Comparison of ENCODE assay signal across 11 cellular contexts in the genomic region with DNA sequence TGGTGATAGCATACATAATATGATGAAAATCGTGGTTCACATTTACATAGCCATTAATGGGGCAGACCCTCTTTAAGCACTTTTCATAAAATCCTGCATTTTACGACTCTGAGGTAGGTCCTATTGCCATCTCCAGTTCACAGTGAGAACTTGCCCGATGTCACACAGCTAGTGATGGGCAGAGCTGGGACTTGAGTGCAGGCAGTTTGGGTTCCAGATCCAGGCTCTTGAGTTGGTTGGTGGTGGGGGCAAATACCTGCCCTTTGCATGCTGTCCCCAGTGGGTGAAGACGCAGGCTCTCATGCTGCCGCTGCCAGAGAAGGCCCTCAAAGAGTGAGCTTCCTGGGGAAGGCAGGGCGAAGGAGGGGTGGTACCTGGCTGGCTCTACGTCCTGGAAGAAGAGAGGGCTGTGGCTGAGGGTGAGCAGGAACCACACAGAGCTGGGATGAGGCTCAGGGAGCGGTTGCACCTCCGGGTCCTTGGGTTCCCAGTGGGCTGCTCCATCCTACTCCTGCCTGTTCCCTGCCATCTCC. TPM values are rescaled to one million over a fixed set of nuclear protein-coding genes. Genes with fewer than 3 reads are reported as not detected.
DNase-seq lines count a peak whose midpoint lies in the region; ATAC-seq, FAIRE-seq and TF ChIP-seq lines count a peak whose summit lies in the region.
"Had no signal": no experiment of that assay in that cellular context is flagged by ENCODE, and none has a peak within 500 bp of the region (broad histone marks: within the 10 kb centered on the region; RNA-seq: fewer than 3 reads in every experiment).

No MANE protein-coding gene starts in this region.

- TF ChIP-seq POLR2A in H1 (IDR thresholded peaks at IDR 0.05; ENCODE audit: control extremely low read depth in 1 of 2, low read depth in 2 of 2, low read length in 2 of 2) = no peak

- no peaks in the 10 kb centered on the region for H3K79me1 ChIP-seq in H1 (ENCODE audit: low read depth, low read length)

- no peak for TF ChIP-seq RAD21 in H1 (IDR thresholded peaks at IDR 0.05 in 1 of 2, conservative IDR thresholded peaks at IDR 0.05 in 1 of 2; ENCODE audit: low read depth in 2 of 2, low read length in 2 of 2)

- WGBS in H1 (ENCODE audit: extremely low coverage in 1 of 2, insufficient coverage in 1 of 2, insufficient read length in 1 of 2, insufficient replicate concordance in 2 of 2, low coverage in 1 of 2, low lambda C conversion rate in 2 of 2, missing lambda C conversion rate in 1 of 2), 2 experiments = 88% methylated on average over 9 of the region's 9 CpGs; no CpG with 5 or more reads in 1 of the 2 experiments

- H3K27me3 Mint-ChIP-seq in activated T-cell treated with anti-CD3 and anti-CD28 coated beads, Interleukin-2, amount 50 U/mL, for 4 hours (ENCODE audit: low read depth) = no peaks in the 10 kb centered on the region
- H3K27me3 Mint-ChIP-seq in stimulated activated naive B cell treated with anti-CD40 and anti-IgM and Interleukin-4, amounts not matched to agents 10 μg/mL and 1 μg/mL and 100 μg/mL, for 72 hours = no peaks in the 10 kb centered on the region

- H3K4ac ChIP-seq in H1 (replicated peaks; ENCODE audit: insufficient read length, low read depth, low read length) = no peak overlapping the region

- H3K4me3 ChIP-seq in OCI-LY7 (ENCODE audit: low read depth, low read length, poor library complexity, severe bottlenecking) (peak overlapping the region; percentile 45), H1 (ENCODE audit: extremely low read depth in 1 of 4, insufficient read depth in 2 of 4, low read depth in 3 of 4, low read length in 4 of 4) (no peak overlapping the region)

- H3K27ac Mint-ChIP-seq in stimulated activated naive B cell treated with anti-CD40 and anti-IgM and Interleukin-4, amounts not matched to agents 10 μg/mL and 1 μg/mL and 100 μg/mL, for 72 hours = peak overlapping the region; percentile 96
- H3K27ac Mint-ChIP-seq: HFFc6 had no signal

- no peak overlapping the region for H4K8ac ChIP-seq in H1 (ENCODE audit: extremely low read depth, insufficient read depth, low read length)

- CTCF ChIA-PET in OCI-LY7 (lab: Charles Lee; ENCODE audit: unreplicated experiment) = interaction anchor here (1.1 kb wide), 1 partner anchor 22 kb away, joined by 6 read pairs; no protein-coding TSS in a partner anchor
- CTCF ChIA-PET in H1 (lab: Charles Lee; ENCODE audit: partially characterized antibody) = interaction anchor here (0.6 to 9.2 kb wide), 36 partner anchors 9 to 1233 kb away, joined by 3 to 131 read pairs (median 6); partner anchors contain the start of genes ITPR3 and UQCC2

- H3K9me2 ChIP-seq in OCI-LY7 (ENCODE audit: insufficient read depth, low read length) = no peaks in the 10 kb centered on the region

- no peak overlapping the region for H2BK20ac ChIP-seq in H1 (ENCODE audit: low read length)

- H3K36me3 Mint-ChIP-seq in activated T-cell treated with anti-CD3 and anti-CD28 coated beads, Interleukin-2, amount 50 U/mL, for 4 hours (ENCODE audit: insufficient read depth) = no peaks in the 10 kb centered on the region
- no peaks in the 10 kb centered on the region for H3K36me3 Mint-ChIP-seq in stimulated activated naive B cell treated with anti-CD40 and anti-IgM and Interleukin-4, amounts not matched to agents 10 μg/mL and 1 μg/mL and 100 μg/mL, for 72 hours

- no peak overlapping the region for H3K18ac ChIP-seq in H1 (ENCODE audit: extremely low read depth, low read length)

- intact Hi-C loops in OCI-LY7 (cut with micrococcal nuclease; ENCODE audit: unreplicated experiment) = loop anchor here (5.0 kb wide), 1 partner anchor 176 kb away; no protein-coding TSS in a partner anchor

- H3K27ac ChIP-seq in OCI-LY7 (ENCODE audit: low read depth, low read length, poor library complexity, severe bottlenecking) (no peak overlapping the region), H1 (ENCODE audit: low read depth, low read length) (no peak overlapping the region)
- H3K27ac ChIP-seq: sigmoid colon had no signal

- no peaks in the 10 kb centered on the region for H3K23me2 ChIP-seq in H1 (ENCODE audit: low read depth, low read length)

- no peak overlapping the region for H2BK120ac ChIP-seq in H1 (replicated peaks; ENCODE audit: low read depth, low read length)

- FAIRE-seq in H1 (lab: Jason Lieb, UNC) = no peak

- POLR2A ChIA-PET in OCI-LY7 (lab: Charles Lee) (interaction anchor here (0.6 to 1.5 kb wide), 4 partner anchors 16 to 125 kb away, joined by 3 to 4 read pairs (median 3); partner anchors contain the start of gene UQCC2), H1 (lab: Charles Lee; ENCODE audit: partially characterized antibody) (interaction anchor here (1.4 to 2.6 kb wide), 4 partner anchors 21 to 125 kb away, joined by 3 to 10 read pairs (median 6); partner anchors contain the start of gene UQCC2)

- H3K14ac ChIP-seq in H1 (ENCODE audit: insufficient read length) = no peak overlapping the region

- no peak for DNase-seq in activated T-cell treated with anti-CD3 and anti-CD28 coated beads, Interleukin-2, amount 50 U/mL, for 4 hours
- no peak for DNase-seq in activated T-cell treated with anti-CD3 and anti-CD28 coated beads, Interleukin-2, amount 50 U/mL, for 1 hour
- DNase-seq in OCI-LY7 (ENCODE audit: low spot score) = no peak
- DNase-seq in H1 (ENCODE audit: low read depth in 1 of 2, low spot score in 2 of 2) = no peak
- DNase-seq in stimulated activated naive B cell treated with anti-CD40 and anti-IgM and Interleukin-4, amounts not matched to agents 10 μg/mL and 1 μg/mL and 100 μg/mL, for 72 hours = no peak
- DNase-seq in NCI-H345 treated with DMSO at 0.1 percent for 48 hours (lab: John Stamatoyannopoulos, UW; ENCODE audit: unreplicated experiment) = no peak
- DNase-seq in NCI-H82 treated with DMSO at 0.1 percent for 48 hours (lab: John Stamatoyannopoulos, UW; ENCODE audit: unreplicated experiment) = no peak

- no peak overlapping the region for H2BK15ac ChIP-seq in H1 (ENCODE audit: low read length)

- no peak overlapping the region for H3K23ac ChIP-seq in H1 (ENCODE audit: insufficient read length)

- H3K4me3 Mint-ChIP-seq in activated T-cell treated with anti-CD3 and anti-CD28 coated beads, Interleukin-2, amount 50 U/mL, for 4 hours = peak overlapping the region; percentile 62
- peak overlapping the region; percentile 68 to 84 for H3K4me3 Mint-ChIP-seq in stimulated activated naive B cell treated with anti-CD40 and anti-IgM and Interleukin-4, amounts not matched to agents 10 μg/mL and 1 μg/mL and 100 μg/mL, for 72 hours
- H3K4me3 Mint-ChIP-seq: HFFc6 had no signal

- TF ChIP-seq CTCF in OCI-LY7 (conservative IDR thresholded peaks at IDR 0.05; ENCODE audit: low read length) (no peak), H1 (IDR thresholded peaks at IDR 0.05; ENCODE audit: control extremely low read depth in 1 of 3, insufficient read depth in 1 of 3, low read depth in 1 of 3, low read length in 3 of 3) (no peak)

- H3K9ac ChIP-seq in H1 (replicated peaks in 1 of 4; ENCODE audit: extremely low read depth in 1 of 4, low read depth in 3 of 4, low read length in 3 of 4) = no peak overlapping the region

- no peak overlapping the region for H4K91ac ChIP-seq in H1 (replicated peaks; ENCODE audit: insufficient read length, low read length)

- H2AFZ ChIP-seq in OCI-LY7 (ENCODE audit: low read length) (peak overlapping the region; percentile 72; the same call in 1 of the 2 replicates), H1 (ENCODE audit: low read length) (0 out of 2 replicates have a peak overlapping the region, but pooled peaks have one; percentile 55)

- no peak for TF ChIP-seq EP300 in H1 (IDR thresholded peaks at IDR 0.05; ENCODE audit: borderline replicate concordance in 1 of 2, low read depth in 2 of 2, low read length in 2 of 2)

- ATAC-seq in activated T-cell treated with anti-CD3 and anti-CD28 coated beads, Interleukin-2, amount 50 U/mL, for 4 hours = no peak
- ATAC-seq in stimulated activated naive B cell treated with anti-CD40 and anti-IgM and Interleukin-4, amounts not matched to agents 10 μg/mL and 1 μg/mL and 100 μg/mL, for 72 hours (replicated peaks) = peak; percentile 4 to 5
- ATAC-seq in HG03460 (IDR thresholded peaks at IDR 0.05; ENCODE audit: unreplicated experiment) = no peak

- H3K4me1 ChIP-seq in OCI-LY7 (ENCODE audit: insufficient read depth, low read length, poor library complexity, severe bottlenecking) (peaks cover 51% of the 10 kb centered on the region), H1 (replicated peaks in 1 of 4; ENCODE audit: control insufficient read depth in 3 of 4, insufficient read depth in 4 of 4, low read length in 3 of 4) (peaks cover 5 to 20% (median 14%) of the 10 kb centered on the region in 4 experiments)

- H3K36me3 ChIP-seq in OCI-LY7 (ENCODE audit: insufficient read depth, low read length) (no peaks in the 10 kb centered on the region), H1 (ENCODE audit: control insufficient read depth in 2 of 4, insufficient read depth in 4 of 4, low read length in 3 of 4) (no peaks in the 10 kb centered on the region)
- H3K36me3 ChIP-seq: sigmoid colon had no signal

- 0 out of 2 replicates have a peak overlapping the region, but pooled peaks have one; percentile 24 for H2BK5ac ChIP-seq in H1 (ENCODE audit: low read depth, low read length)

- H3K4me1 Mint-ChIP-seq in activated T-cell treated with anti-CD3 and anti-CD28 coated beads, Interleukin-2, amount 50 U/mL, for 4 hours (ENCODE audit: low read depth) = peaks cover 23% of the 10 kb centered on the region
- H3K4me1 Mint-ChIP-seq in stimulated activated naive B cell treated with anti-CD40 and anti-IgM and Interleukin-4, amounts not matched to agents 10 μg/mL and 1 μg/mL and 100 μg/mL, for 72 hours = peaks cover 41 to 52% of the 10 kb centered on the region in 2 donors

- no peak overlapping the region for H4K5ac ChIP-seq in H1 (ENCODE audit: insufficient read length, low read depth, low read length)

- BruUV-seq in OCI-LY7 (replicated peaks; lab: Mats Ljungman, UMichigan) = no TSS peak

- no peaks in the 10 kb centered on the region for H3K9me3 Mint-ChIP-seq in activated T-cell treated with anti-CD3 and anti-CD28 coated beads, Interleukin-2, amount 50 U/mL, for 4 hours
- no peaks in the 10 kb centered on the region for H3K9me3 Mint-ChIP-seq in stimulated activated naive B cell treated with anti-CD40 and anti-IgM and Interleukin-4, amounts not matched to agents 10 μg/mL and 1 μg/mL and 100 μg/mL, for 72 hours
- H3K9me3 Mint-ChIP-seq: dendritic cell treated with granulocyte-macrophage colony-stimulating factor and Interleukin-4, amounts not matched to agents 40 ng/mL and 50 ng/mL, for 4 days; HFFc6 had no signal

- H3K4me2 ChIP-seq in OCI-LY7 (ENCODE audit: low read length) = peak overlapping the region; percentile 59
- no peak overlapping the region for H3K4me2 ChIP-seq in H1 (ENCODE audit: insufficient read depth in 1 of 2, low read depth in 2 of 2, low read length in 2 of 2)

- no peak overlapping the region for H3K56ac ChIP-seq in H1 (replicated peaks; ENCODE audit: insufficient read length, low read depth, low read length)

- H3K79me2 ChIP-seq in OCI-LY7 (ENCODE audit: insufficient read depth, low read depth, low read length) = no peaks in the 10 kb centered on the region
- H3K79me2 ChIP-seq in H1 (ENCODE audit: control insufficient read depth in 1 of 2, insufficient read depth in 2 of 2, low read length in 2 of 2) = no peaks in the 10 kb centered on the region

- no peak overlapping the region for H2AK5ac ChIP-seq in H1 (ENCODE audit: low read depth, low read length)

- H2BK12ac ChIP-seq in H1 (ENCODE audit: low read depth, low read length) = no peak overlapping the region

- H3K27me3 ChIP-seq in H1 (replicated peaks in 1 of 4; ENCODE audit: control insufficient read depth in 3 of 4, extremely low read depth in 1 of 4, insufficient read depth in 3 of 4, low read length in 3 of 4) = no peaks in the 10 kb centered on the region
- H3K27me3 ChIP-seq: sigmoid colon had no signal

- H4K20me1 ChIP-seq in OCI-LY7 (ENCODE audit: insufficient read depth, low read length) (no peaks in the 10 kb centered on the region), H1 (replicated peaks in 1 of 2; ENCODE audit: control insufficient read depth in 1 of 2, insufficient read depth in 2 of 2, low read length in 2 of 2) (no peaks in the 10 kb centered on the region)

- H3K9me3 ChIP-seq in OCI-LY7 (ENCODE audit: low read length) (no peaks in the 10 kb centered on the region), H1 (ENCODE audit: insufficient read depth in 2 of 2, low read depth in 1 of 2, low read length in 1 of 2) (no peaks in the 10 kb centered on the region)
- H3K9me3 ChIP-seq: sigmoid colon had no signal

RNA-seq across cellular contexts. Expression of gene BAK1, which starts 6.1 kb away (rescaled TPM):
- 10 to 100 TPM; 42.1 to 52.0 (median 49.8) TPM for total RNA-seq in activated T-cell treated with anti-CD3 and anti-CD28 coated beads, Interleukin-2, amount 50 U/mL, for 4 hours
- total RNA-seq in OCI-LY7 (2014; rRNA removed; shearing (Covaris generic)) = 10.6 and 13.9 TPM in 2 replicates
- 29.9 and 33.8 TPM in 2 replicates for total RNA-seq in OCI-LY7 (2022)
- total RNA-seq in H1 (2021; fragmentation: NEBNext Ultra II Directional; extraction: Animal tissue kit (Norgen Biotek cat#: 25700)) = 43.3 and 45.1 TPM in 2 replicates
- polyA plus RNA-seq in H1 (2011; rRNA removed) = 43.4 and 51.4 TPM in 2 replicates
- polyA plus RNA-seq in H1 (2011; cell fraction: cytosol; rRNA removed) = 38.7 TPM
- 33.2 TPM for polyA plus RNA-seq in H1 (2011; cell fraction: nucleus; rRNA removed)
- polyA plus RNA-seq in H1 (2012, experiment 1 of 2) = 25.3 to 42.8 TPM (median 38.6 TPM) in 4 replicates
- 50.1 TPM for polyA plus RNA-seq in H1 (2012, experiment 2 of 2)
- 19.1 TPM for polyA plus RNA-seq in H1 (2013, experiment 1 of 2)
- 19.0 TPM for polyA plus RNA-seq in H1 (2013, experiment 2 of 2)
- polyA minus RNA-seq in H1 (2011; rRNA and poly(A)+ RNA removed) = 33.0 and 37.7 TPM in 2 replicates
- 27.4 TPM for polyA minus RNA-seq in H1 (2011; cell fraction: cytosol; rRNA and poly(A)+ RNA removed)
- 15.8 TPM for polyA minus RNA-seq in H1 (2011; cell fraction: nucleus; rRNA and poly(A)+ RNA removed)

RNA-seq across cellular contexts. Expression of gene ITPR3, which starts 34.9 kb away (rescaled TPM):
- 10 to 100 TPM; 34.6 to 37.2 (median 35.5) TPM for total RNA-seq in activated T-cell treated with anti-CD3 and anti-CD28 coated beads, Interleukin-2, amount 50 U/mL, for 4 hours
- 47.8 and 56.6 TPM in 2 replicates for total RNA-seq in OCI-LY7 (2014; rRNA removed; shearing (Covaris generic))
- total RNA-seq in OCI-LY7 (2022) = 83.5 and 88.6 TPM in 2 replicates
- total RNA-seq in H1 (2021; fragmentation: NEBNext Ultra II Directional; extraction: Animal tissue kit (Norgen Biotek cat#: 25700)) = 44.9 and 45.7 TPM in 2 replicates
- polyA plus RNA-seq in H1 (2011; rRNA removed) = 29.1 and 37.2 TPM in 2 replicates
- 22.7 TPM for polyA plus RNA-seq in H1 (2011; cell fraction: cytosol; rRNA removed)
- polyA plus RNA-seq in H1 (2011; cell fraction: nucleus; rRNA removed) = 157 TPM
- polyA plus RNA-seq in H1 (2012, experiment 1 of 2) = 22.4 to 35.2 TPM (median 31.8 TPM) in 4 replicates
- polyA plus RNA-seq in H1 (2012, experiment 2 of 2) = 11.9 TPM
- polyA plus RNA-seq in H1 (2013, experiment 1 of 2) = 24.7 TPM
- polyA plus RNA-seq in H1 (2013, experiment 2 of 2) = 23.5 TPM
- 45.6 and 48.9 TPM in 2 replicates for polyA minus RNA-seq in H1 (2011; rRNA and poly(A)+ RNA removed)
- 23.7 TPM for polyA minus RNA-seq in H1 (2011; cell fraction: cytosol; rRNA and poly(A)+ RNA removed)
- polyA minus RNA-seq in H1 (2011; cell fraction: nucleus; rRNA and poly(A)+ RNA removed) = 42.2 TPM

Comparison
In these comparisons a context has a peak if more than half of its experiments do, and no peak if none do; other contexts are left out.
1. ATAC-seq: peak in stimulated activated naive B cell treated with anti-CD40 and anti-IgM and Interleukin-4, amounts not matched to agents 10 μg/mL and 1 μg/mL and 100 μg/mL, for 72 hours (2 of 2); none in activated T-cell treated with anti-CD3 and anti-CD28 coated beads, Interleukin-2, amount 50 U/mL, for 4 hours (0 of 2) and HG03460 (single experiment).